Comparison of ENCODE assay signal across 22 cellular contexts in genomic region chr2:15605721-15606120, GRCh38. TPM values are rescaled to one million over a fixed set of nuclear protein-coding genes. Genes with fewer than 3 reads are reported as not detected.
A peak's percentile ranks its signal among the peaks of the same experiment; 100 is the strongest.
DNase-seq lines count a peak whose midpoint lies in the region; ATAC-seq and TF ChIP-seq lines count a peak whose summit lies in the region.
"Had no signal": no experiment of that assay in that cellular context is flagged by ENCODE, and none has a peak within 500 bp of the region (broad histone marks: within the 10 kb centered on the region; RNA-seq: fewer than 3 reads in every experiment).

No MANE protein-coding gene starts in this region.

- no peaks in the 10 kb centered on the region for H3K9me3 Mint-ChIP-seq in activated T-cell treated with anti-CD3 and anti-CD28 coated beads, Interleukin-2, amount 50 U/mL, for 24 hours
- H3K9me3 Mint-ChIP-seq in CD4-positive, CD25-positive, alpha-beta regulatory T cell = no peaks in the 10 kb centered on the region
- no peaks in the 10 kb centered on the region for H3K9me3 Mint-ChIP-seq in effector memory CD8-positive, alpha-beta T cell
- H3K9me3 Mint-ChIP-seq: CD14-positive monocyte; CD4-positive, alpha-beta memory T cell had no signal

- H4K20me1 ChIP-seq in smooth muscle cell (ENCODE audit: low read depth) = peaks cover 7% of the 10 kb centered on the region

- H2AFZ ChIP-seq in smooth muscle cell (ENCODE audit: low read depth) = no peak overlapping the region
- H2AFZ ChIP-seq: GM23248 had no signal

- DNase-seq in activated T-cell treated with anti-CD3 and anti-CD28 coated beads, Interleukin-2, amount 50 U/mL, for 24 hours = no peak
- DNase-seq in activated T-cell treated with anti-CD3 and anti-CD28 coated beads for 4 hours (no peak), SK-N-DZ (ENCODE audit: low spot score) (peak; percentile 92), smooth muscle cell (lab: John Stamatoyannopoulos, UW; ENCODE audit: unreplicated experiment) (no peak), NCI-H526 treated with DMSO at 0.1 percent for 48 hours (lab: John Stamatoyannopoulos, UW) (no peak)
- DNase-seq in CD4-positive, CD25-positive, alpha-beta regulatory T cell = no peak
- DNase-seq in effector memory CD8-positive, alpha-beta T cell = no peak
- DNase-seq: 8988T; ACHN; AML-193; BE2C; CD4-positive, alpha-beta memory T cell; COR-L47; DMS153; DND-41; GM23248; H7; HCEC 1CT had no signal

- peaks cover 4% of the 10 kb centered on the region for H3K79me2 ChIP-seq in smooth muscle cell (ENCODE audit: low read depth)

- no peak for ATAC-seq in CD4-positive, CD25-positive, alpha-beta regulatory T cell (ENCODE audit: low read depth in 2 of 2)
- no peak for ATAC-seq in effector memory CD8-positive, alpha-beta T cell (replicated peaks)
- ATAC-seq in HG03460 (IDR thresholded peaks at IDR 0.05; ENCODE audit: unreplicated experiment) = no peak
- ATAC-seq: A549 had no signal

- no peak overlapping the region for H3K4me3 Mint-ChIP-seq in activated T-cell treated with anti-CD3 and anti-CD28 coated beads, Interleukin-2, amount 50 U/mL, for 24 hours
- no peak overlapping the region for H3K4me3 Mint-ChIP-seq in CD4-positive, CD25-positive, alpha-beta regulatory T cell
- H3K4me3 Mint-ChIP-seq in effector memory CD8-positive, alpha-beta T cell = no peak overlapping the region
- H3K4me3 Mint-ChIP-seq: CD14-positive monocyte had no signal

- WGBS in smooth muscle cell (ENCODE audit: low lambda C conversion rate) = 95% methylated on average over 1 of the region's 1 CpG

- no peaks in the 10 kb centered on the region for H3K27me3 Mint-ChIP-seq in activated T-cell treated with anti-CD3 and anti-CD28 coated beads, Interleukin-2, amount 50 U/mL, for 24 hours
- no peaks in the 10 kb centered on the region for H3K27me3 Mint-ChIP-seq in CD4-positive, CD25-positive, alpha-beta regulatory T cell
- no peaks in the 10 kb centered on the region for H3K27me3 Mint-ChIP-seq in effector memory CD8-positive, alpha-beta T cell
- H3K27me3 Mint-ChIP-seq: CD4-positive, alpha-beta memory T cell had no signal

- H3K4me3 ChIP-seq in CD4-positive, CD25-positive, alpha-beta regulatory T cell (ENCODE audit: low read depth, low read length) = no peak overlapping the region
- no peak overlapping the region for H3K4me3 ChIP-seq in smooth muscle cell
- H3K4me3 ChIP-seq: A549; BLaER1 treated with 17β-estradiol and CSF1 and Interleukin-3, amounts not matched to agents 10 nM and 100 nM; GM23248 had no signal

- peak overlapping the region; percentile 61 for H3K27ac Mint-ChIP-seq in activated T-cell treated with anti-CD3 and anti-CD28 coated beads, Interleukin-2, amount 50 U/mL, for 24 hours
- peak overlapping the region in 2 of 3 donors; percentile 16 to 69 for H3K27ac Mint-ChIP-seq in CD4-positive, CD25-positive, alpha-beta regulatory T cell
- H3K27ac Mint-ChIP-seq in effector memory CD8-positive, alpha-beta T cell = peak overlapping the region; percentile 44 to 46
- H3K27ac Mint-ChIP-seq: CD14-positive monocyte had no signal

- H3K4me2 ChIP-seq in smooth muscle cell = no peak overlapping the region
- H3K4me2 ChIP-seq: A549; BLaER1 treated with 17β-estradiol and CSF1 and Interleukin-3, amounts not matched to agents 10 nM and 100 nM had no signal

- H3K4me1 Mint-ChIP-seq in activated T-cell treated with anti-CD3 and anti-CD28 coated beads, Interleukin-2, amount 50 U/mL, for 24 hours (ENCODE audit: low read depth) = no peaks in the 10 kb centered on the region
- H3K4me1 Mint-ChIP-seq in CD4-positive, CD25-positive, alpha-beta regulatory T cell = peaks cover 0 to 5% (median 4%) of the 10 kb centered on the region in 4 donors
- peaks cover 0 to 5% of the 10 kb centered on the region in 2 donors for H3K4me1 Mint-ChIP-seq in effector memory CD8-positive, alpha-beta T cell (ENCODE audit: low read depth in 2 of 2)
- H3K4me1 Mint-ChIP-seq: CD14-positive monocyte had no signal

- H3K27ac ChIP-seq in CD4-positive, CD25-positive, alpha-beta regulatory T cell (ENCODE audit: insufficient read depth, low read length, poor library complexity, severe bottlenecking) = no peak overlapping the region
- H3K27ac ChIP-seq in smooth muscle cell (ENCODE audit: low read depth) = no peak overlapping the region
- H3K27ac ChIP-seq: A549; BLaER1 treated with 17β-estradiol and CSF1 and Interleukin-3, amounts not matched to agents 10 nM and 100 nM; GM23248 had no signal

- H3K4me1 ChIP-seq in CD4-positive, CD25-positive, alpha-beta regulatory T cell (ENCODE audit: control insufficient read depth, insufficient read depth, low read length, poor library complexity, severe bottlenecking) = no peaks in the 10 kb centered on the region
- H3K4me1 ChIP-seq in smooth muscle cell (ENCODE audit: low read depth) = no peaks in the 10 kb centered on the region
- H3K4me1 ChIP-seq: A549; BE2C; BLaER1 treated with 17β-estradiol and CSF1 and Interleukin-3, amounts not matched to agents 10 nM and 100 nM had no signal

- H3K36me3 ChIP-seq in CD4-positive, CD25-positive, alpha-beta regulatory T cell (ENCODE audit: control insufficient read depth, insufficient read depth, low read length) = peaks cover 98% of the 10 kb centered on the region
- peaks cover 78% of the 10 kb centered on the region for H3K36me3 ChIP-seq in smooth muscle cell (ENCODE audit: low read depth)

- no peaks in the 10 kb centered on the region for H3K27me3 ChIP-seq in CD4-positive, CD25-positive, alpha-beta regulatory T cell (ENCODE audit: control insufficient read depth, insufficient read depth, low read length)
- no peaks in the 10 kb centered on the region for H3K27me3 ChIP-seq in smooth muscle cell (ENCODE audit: low read depth)
- H3K27me3 ChIP-seq: BE2C; BLaER1 treated with 17β-estradiol and CSF1 and Interleukin-3, amounts not matched to agents 10 nM and 100 nM had no signal

- no peaks in the 10 kb centered on the region for H3F3A ChIP-seq in smooth muscle cell (ENCODE audit: low read depth)

- H3K9ac ChIP-seq in smooth muscle cell (ENCODE audit: low read depth) = no peak overlapping the region
- H3K9ac ChIP-seq: BLaER1 treated with 17β-estradiol and CSF1 and Interleukin-3, amounts not matched to agents 10 nM and 100 nM; GM23248 had no signal

- H3K9me3 ChIP-seq in CD4-positive, CD25-positive, alpha-beta regulatory T cell (ENCODE audit: control insufficient read depth in 2 of 2, low read length in 2 of 2) = no peaks in the 10 kb centered on the region
- H3K9me3 ChIP-seq in smooth muscle cell (replicated peaks; ENCODE audit: low read depth) = no peaks in the 10 kb centered on the region
- H3K9me3 ChIP-seq: A549, BE2C had no signal

- TF ChIP-seq CTCF in smooth muscle cell (IDR thresholded peaks at IDR 0.05; ENCODE audit: borderline replicate concordance, insufficient read depth, poor library complexity, severe bottlenecking) = no peak

- peaks cover 98% of the 10 kb centered on the region for H3K36me3 Mint-ChIP-seq in activated T-cell treated with anti-CD3 and anti-CD28 coated beads, Interleukin-2, amount 50 U/mL, for 24 hours (ENCODE audit: low read depth)
- H3K36me3 Mint-ChIP-seq in CD4-positive, CD25-positive, alpha-beta regulatory T cell = peaks cover 76% of the 10 kb centered on the region
- peaks cover 96% of the 10 kb centered on the region for H3K36me3 Mint-ChIP-seq in effector memory CD8-positive, alpha-beta T cell (ENCODE audit: insufficient read depth)

RNA-seq across cellular contexts. Expression of gene DDX1, which starts 14.1 kb away (rescaled TPM):
- total RNA-seq in CD4-positive, CD25-positive, alpha-beta regulatory T cell = 37.9 TPM
- 10 to 100 TPM; 34.2 to 48.6 (median 44.7) TPM for polyA plus RNA-seq in CD4-positive, CD25-positive, alpha-beta regulatory T cell
- polyA plus RNA-seq in SK-N-DZ (2014; cell fraction: cytosol; rRNA removed) = 5,002 and 5,638 TPM in 2 replicates
- polyA plus RNA-seq in SK-N-DZ (2014; cell fraction: nucleus; rRNA removed) = 4,616 and 5,818 TPM in 2 replicates
- total RNA-seq in smooth muscle cell = 71.3 and 79.2 TPM in 2 replicates
- polyA plus RNA-seq in smooth muscle cell = 78.7 and 80.0 TPM in 2 replicates

RNA-seq across cellular contexts. Expression of gene NBAS, which starts 44.6 kb away (rescaled TPM):
- 31.9 TPM for total RNA-seq in CD4-positive, CD25-positive, alpha-beta regulatory T cell
- 10 to 100 TPM; 18.5 to 23.0 (median 19.4) TPM for polyA plus RNA-seq in CD4-positive, CD25-positive, alpha-beta regulatory T cell
- polyA plus RNA-seq in SK-N-DZ (2014; cell fraction: cytosol; rRNA removed) = 171 and 202 TPM in 2 replicates
- 123 and 132 TPM in 2 replicates for polyA plus RNA-seq in SK-N-DZ (2014; cell fraction: nucleus; rRNA removed)
- total RNA-seq in smooth muscle cell = 51.1 and 72.0 TPM in 2 replicates
- 28.8 and 31.2 TPM in 2 replicates for polyA plus RNA-seq in smooth muscle cell
